1 cellular context compared by ENCODE assay signal in genomic region chr19:56594783-56595547, GRCh38.
A peak's percentile ranks its signal among the peaks of the same experiment; 100 is the strongest.
TF ChIP-seq lines count a peak whose summit lies in the region.

ZNF71 (plus strand) TSS chr19:56595302; CDS start chr19:56601559, 6,257 bp downstream.

TF ChIP-seq in HEK293, 187 proteins besides CTCF, POLR2A, EP300 and RAD21 (continued from another document and continues in another):
- peak; percentile 43; the same call in 1 of the 2 replicates for TF ChIP-seq ZSCAN18 (tag by site-specific recombination; IDR thresholded peaks at IDR 0.05)
- peak; percentile 14; the same call in 1 of the 2 replicates for TF ChIP-seq ZSCAN16 (tag by site-specific recombination; IDR thresholded peaks at IDR 0.05)
- peak; percentile 48 for TF ChIP-seq KLF1 (tag by site-specific recombination; IDR thresholded peaks at IDR 0.05)
- TF ChIP-seq ZNF24 (tag by site-specific recombination; IDR thresholded peaks at IDR 0.05): no peak; the same call in 1 of the 2 replicates
- TF ChIP-seq KLF9 (tag by site-specific recombination; IDR thresholded peaks at IDR 0.05; ENCODE audit: low read depth): peak; percentile 73
- TF ChIP-seq PRDM10 (tag by site-specific recombination; IDR thresholded peaks at IDR 0.05): peak; percentile 78
- TF ChIP-seq OSR2 (tag by site-specific recombination; IDR thresholded peaks at IDR 0.05): no peak
- TF ChIP-seq PRDM2 (tag by site-specific recombination; IDR thresholded peaks at IDR 0.05; ENCODE audit: borderline replicate concordance): no peak
- no peak for TF ChIP-seq ZSCAN30 (tag by site-specific recombination; IDR thresholded peaks at IDR 0.05)
- TF ChIP-seq WT1 (tag by site-specific recombination; IDR thresholded peaks at IDR 0.05): peak; percentile 21; the same call in 1 of the 2 replicates
- TF ChIP-seq ZNF2 (tag by site-specific recombination; IDR thresholded peaks at IDR 0.05): peak; percentile 13; the same call in 1 of the 2 replicates
- 0 out of 2 replicates have a peak, but pooled peaks have one; percentile 70 for TF ChIP-seq ZNF19 (tag by site-specific recombination; IDR thresholded peaks at IDR 0.05; ENCODE audit: low read depth)
- TF ChIP-seq ZNF521 (tag by site-specific recombination; IDR thresholded peaks at IDR 0.05): no peak
- TF ChIP-seq ZNF132 (tag by site-specific recombination; IDR thresholded peaks at IDR 0.05; ENCODE audit: borderline replicate concordance): no peak
- TF ChIP-seq ZNF239 (tag by site-specific recombination; IDR thresholded peaks at IDR 0.05): peak; percentile 28; the same call in 1 of the 2 replicates
- TF ChIP-seq GLI4 (tag by site-specific recombination; IDR thresholded peaks at IDR 0.05): peak; percentile 83
- TF ChIP-seq ZNF600 (tag by site-specific recombination; IDR thresholded peaks at IDR 0.05): peak; percentile 81
- TF ChIP-seq ZNF18 (tag by site-specific recombination; IDR thresholded peaks at IDR 0.05): no peak
- TF ChIP-seq ZNF701 (tag by site-specific recombination; IDR thresholded peaks at IDR 0.05): 0 out of 2 replicates have a peak, but pooled peaks have one; percentile 11
- TF ChIP-seq ZNF335 (tag by site-specific recombination; conservative IDR thresholded peaks at IDR 0.05): no peak
- TF ChIP-seq ZNF155 (tag by site-specific recombination; IDR thresholded peaks at IDR 0.05): peak; percentile 27; the same call in 1 of the 2 replicates
- no peak for TF ChIP-seq ZNF248 (tag by site-specific recombination; IDR thresholded peaks at IDR 0.05)
- 0 out of 2 replicates have a peak, but pooled peaks have one; percentile 24 for TF ChIP-seq KLF16 (tag by site-specific recombination; IDR thresholded peaks at IDR 0.05)
- TF ChIP-seq ZNF639 (tag by site-specific recombination; IDR thresholded peaks at IDR 0.05): no peak
- peak; percentile 93 for TF ChIP-seq ZBTB17 (tag by site-specific recombination; IDR thresholded peaks at IDR 0.05)
- 0 out of 2 replicates have a peak, but pooled peaks have one; percentile 2 for TF ChIP-seq ZNF416 (tag by site-specific recombination; IDR thresholded peaks at IDR 0.05)
- 0 out of 2 replicates have a peak, but pooled peaks have one; percentile 31 for TF ChIP-seq FEZF1 (tag by site-specific recombination; IDR thresholded peaks at IDR 0.05)
- TF ChIP-seq ZNF610 (tag by site-specific recombination; IDR thresholded peaks at IDR 0.05; ENCODE audit: borderline replicate concordance): peak; percentile 59; the same call in 1 of the 2 replicates
- 0 out of 2 replicates have a peak, but pooled peaks have one; percentile 31 for TF ChIP-seq ZNF148 (tag by site-specific recombination; IDR thresholded peaks at IDR 0.05; ENCODE audit: borderline replicate concordance)
- no peak for TF ChIP-seq ZNF214 (tag by site-specific recombination; IDR thresholded peaks at IDR 0.05; ENCODE audit: borderline replicate concordance)
- TF ChIP-seq ZNF624 (tag by site-specific recombination; IDR thresholded peaks at IDR 0.05): no peak
- TF ChIP-seq PRDM4 (tag by site-specific recombination; IDR thresholded peaks at IDR 0.05): no peak
- TF ChIP-seq ZBTB20 (tag by site-specific recombination; IDR thresholded peaks at IDR 0.05): peak; percentile 65; the same call in 1 of the 2 replicates
- no peak for TF ChIP-seq ZNF776 (tag by site-specific recombination; IDR thresholded peaks at IDR 0.05; ENCODE audit: borderline replicate concordance)
- TF ChIP-seq ZNF394 (tag by site-specific recombination; IDR thresholded peaks at IDR 0.05; ENCODE audit: borderline replicate concordance): peak; percentile 96
- no peak for TF ChIP-seq ZNF488 (tag by site-specific recombination; IDR thresholded peaks at IDR 0.05)
- TF ChIP-seq EGR2 (tag by site-specific recombination; IDR thresholded peaks at IDR 0.05; ENCODE audit: low read depth): peak; percentile 79; the same call in 1 of the 2 replicates
- peak; percentile 93 for TF ChIP-seq ZBTB8A (tag by site-specific recombination; IDR thresholded peaks at IDR 0.05)
- TF ChIP-seq ZNF626 (tag by site-specific recombination; IDR thresholded peaks at IDR 0.05): no peak
- no peak for TF ChIP-seq MYNN (tag by site-specific recombination; IDR thresholded peaks at IDR 0.05; ENCODE audit: borderline replicate concordance)
- peak; percentile 71 for TF ChIP-seq ZNF660 (tag by site-specific recombination; IDR thresholded peaks at IDR 0.05)
